ENCODE assay signal across 23 cellular contexts in the genomic region with DNA sequence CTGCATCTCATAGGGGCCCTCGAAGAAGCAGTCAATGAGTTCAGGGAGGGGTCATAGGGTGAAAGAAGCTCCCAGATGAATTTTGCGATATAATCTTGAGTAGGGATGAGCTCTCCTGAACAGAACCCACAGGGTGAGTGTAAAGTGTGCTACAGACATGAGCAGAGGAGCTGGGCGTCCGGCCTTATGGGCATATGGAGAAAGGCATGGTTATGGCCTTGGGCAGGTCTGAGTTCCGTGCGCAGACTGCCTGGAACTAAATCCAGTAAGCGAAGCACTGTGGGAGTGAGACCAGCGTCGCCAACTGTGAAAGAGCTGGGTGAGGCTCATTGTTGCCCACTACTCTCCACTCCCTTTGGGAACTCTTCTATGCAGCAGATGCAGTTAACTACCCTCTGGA.
"Had no signal": no experiment of that assay in that cellular context is flagged by ENCODE, and none has a peak within 500 bp of the region (broad histone marks: within the 10 kb centered on the region; RNA-seq: fewer than 3 reads in every experiment).

No MANE protein-coding gene starts in this region.

- ATAC-seq: esophagus mucosa, gastrocnemius medialis, heart right ventricle, left cardiac atrium, left lung, left ventricle myocardium superior, lower lobe of right lung, mucosa of descending colon had no signal

- H3K4me3 Mint-ChIP-seq: mesothelial cell of epicardium had no signal

- H3K27ac Mint-ChIP-seq: mesothelial cell of epicardium had no signal

- DNase-seq: cortex of kidney; dermis blood vessel endothelial cell; dorsolateral prefrontal cortex; effector CD4-positive, alpha-beta T cell; effector memory CD4-positive, alpha-beta T cell; erythroblast; esophagus squamous epithelium; foreskin fibroblast; foreskin melanocyte; gastrocnemius medialis; glutamatergic neuron; head of caudate nucleus; heart right ventricle; hippocampal formation; left cardiac atrium; left ventricle myocardium superior; lower lobe of right lung; mesenchymal stem cell; mucosa of descending colon had no signal

- H3K27me3 ChIP-seq: dorsolateral prefrontal cortex, esophagus squamous epithelium, gastrocnemius medialis, heart right ventricle, left lung had no signal

- H3K9me3 ChIP-seq: gastrocnemius medialis, mucosa of descending colon had no signal

- H3K27ac ChIP-seq: dorsolateral prefrontal cortex, epithelial cell of prostate, esophagus squamous epithelium, gastrocnemius medialis, heart right ventricle, left lung, lower lobe of right lung had no signal

- H3K4me1 ChIP-seq: esophagus squamous epithelium, gastrocnemius medialis, left lung, lower lobe of right lung had no signal

- H3K4me1 Mint-ChIP-seq: mesothelial cell of epicardium had no signal
